ENCODE assay signal across 1 cellular context in the genomic region with DNA sequence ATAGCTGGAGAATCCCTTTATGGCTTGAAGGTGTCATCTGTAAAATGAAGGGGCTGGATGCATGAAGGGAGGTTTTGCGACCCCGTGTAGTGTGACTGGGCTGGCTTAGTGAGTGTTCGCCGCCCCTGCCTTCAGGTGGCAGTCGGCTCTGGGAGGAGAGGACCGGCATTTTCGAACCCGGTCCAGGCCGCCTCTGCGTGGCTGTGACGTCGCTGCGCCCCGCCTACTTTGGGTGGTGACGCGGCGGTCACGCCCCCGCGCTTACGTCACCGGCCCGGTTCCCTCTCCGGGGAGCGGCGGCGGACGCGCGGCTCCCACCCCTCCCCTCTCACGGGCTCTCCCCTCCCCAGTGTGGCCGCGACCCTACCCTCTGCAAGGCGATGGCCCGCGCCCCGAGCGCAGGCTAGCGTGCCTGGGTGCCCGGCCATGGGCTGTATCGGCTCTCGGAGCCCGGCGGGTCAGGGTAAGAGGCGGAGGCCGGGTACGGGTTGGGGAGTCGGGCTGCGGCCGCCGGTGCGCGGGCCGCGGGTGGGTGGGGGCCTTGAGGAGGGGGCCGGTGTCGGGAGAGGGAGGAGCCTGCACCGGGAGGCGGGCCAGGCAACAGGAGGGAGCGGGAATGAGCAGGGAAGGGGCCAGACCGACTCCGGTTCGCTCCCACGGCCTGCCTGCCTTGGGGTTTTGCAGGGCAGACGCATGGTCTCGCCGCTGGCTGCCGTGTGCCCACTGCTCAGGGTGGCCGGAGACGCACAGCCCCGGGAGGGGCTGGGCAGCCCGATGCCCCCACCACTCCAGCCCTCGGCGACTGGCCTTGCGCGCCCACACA.
TF ChIP-seq lines count a peak whose summit lies in the region.

No MANE protein-coding gene starts in this region.

TF ChIP-seq in HepG2, 621 proteins besides CTCF, POLR2A, EP300 and RAD21 (continued from another document and continues in another):
- TF ChIP-seq, protein P1, sequence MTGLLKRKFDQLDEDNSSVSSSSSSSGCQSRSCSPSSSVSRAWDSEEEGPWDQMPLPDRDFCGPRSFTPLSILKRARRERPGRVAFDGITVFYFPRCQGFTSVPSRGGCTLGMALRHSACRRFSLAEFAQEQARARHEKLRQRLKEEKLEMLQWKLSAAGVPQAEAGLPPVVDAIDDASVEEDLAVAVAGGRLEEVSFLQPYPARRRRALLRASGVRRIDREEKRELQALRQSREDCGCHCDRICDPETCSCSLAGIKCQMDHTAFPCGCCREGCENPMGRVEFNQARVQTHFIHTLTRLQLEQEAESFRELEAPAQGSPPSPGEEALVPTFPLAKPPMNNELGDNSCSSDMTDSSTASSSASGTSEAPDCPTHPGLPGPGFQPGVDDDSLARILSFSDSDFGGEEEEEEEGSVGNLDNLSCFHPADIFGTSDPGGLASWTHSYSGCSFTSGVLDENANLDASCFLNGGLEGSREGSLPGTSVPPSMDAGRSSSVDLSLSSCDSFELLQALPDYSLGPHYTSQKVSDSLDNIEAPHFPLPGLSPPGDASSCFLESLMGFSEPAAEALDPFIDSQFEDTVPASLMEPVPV (CRISPR knock-in tag; IDR thresholded peaks at IDR 0.05), result 0 out of 2 replicates have a peak, but pooled peaks have one; percentile 37
- TF ChIP-seq ZNF143 (CRISPR knock-in tag; IDR thresholded peaks at IDR 0.05) (peak; percentile 27; the same call in 1 of the 2 replicates), NPAS2 (CRISPR knock-in tag; IDR thresholded peaks at IDR 0.05; ENCODE audit: borderline replicate concordance) (no peak), KMT2B (CRISPR knock-in tag; IDR thresholded peaks at IDR 0.05) (peak; percentile 17; the same call in 1 of the 2 replicates), ZNF879 (CRISPR knock-in tag; IDR thresholded peaks at IDR 0.05) (0 out of 2 replicates have a peak, but pooled peaks have one; percentile 47), CCDC6 (CRISPR knock-in tag; IDR thresholded peaks at IDR 0.05) (peak; percentile 53; the same call in 1 of the 2 replicates), PAF1 (CRISPR knock-in tag; IDR thresholded peaks at IDR 0.05) (peak; percentile 80), KAT2B (IDR thresholded peaks at IDR 0.05; ENCODE audit: borderline replicate concordance, low read depth, low read length) (no peak), ZBTB3 (CRISPR knock-in tag; IDR thresholded peaks at IDR 0.05; ENCODE audit: borderline replicate concordance, low read depth) (0 out of 2 replicates have a peak, but pooled peaks have one; percentile 50), SIX4 (CRISPR knock-in tag; IDR thresholded peaks at IDR 0.05) (0 out of 2 replicates have a peak, but pooled peaks have one; percentile 52), ZNF891 (CRISPR knock-in tag; IDR thresholded peaks at IDR 0.05) (0 out of 2 replicates have a peak, but pooled peaks have one; percentile 2), FOXK2 (IDR thresholded peaks at IDR 0.05) (no peak), ZNF773 (CRISPR knock-in tag; IDR thresholded peaks at IDR 0.05; ENCODE audit: borderline replicate concordance) (no peak), HHEX (CRISPR knock-in tag; IDR thresholded peaks at IDR 0.05) (no peak), ZFY (CRISPR knock-in tag; IDR thresholded peaks at IDR 0.05) (peak; percentile 66), ZNF850 (CRISPR knock-in tag; conservative IDR thresholded peaks at IDR 0.05) (peak; percentile 44; the same call in 1 of the 2 replicates), ZNF382 (CRISPR knock-in tag; IDR thresholded peaks at IDR 0.05; ENCODE audit: borderline replicate concordance) (no peak), CREB1 (IDR thresholded peaks at IDR 0.05) (peak; percentile 99), CREB1 (CRISPR knock-in tag; IDR thresholded peaks at IDR 0.05) (peak; percentile 92), BCL6 (CRISPR knock-in tag; IDR thresholded peaks at IDR 0.05) (peak; percentile 21; the same call in 1 of the 2 replicates), ZNF644 (CRISPR knock-in tag; IDR thresholded peaks at IDR 0.05; ENCODE audit: low read depth) (no peak), ZNF746 (CRISPR knock-in tag; IDR thresholded peaks at IDR 0.05) (0 out of 2 replicates have a peak, but pooled peaks have one; percentile 14), KLF9 (CRISPR knock-in tag; IDR thresholded peaks at IDR 0.05; ENCODE audit: low read depth) (0 out of 2 replicates have a peak, but pooled peaks have one; percentile 72), MYNN (CRISPR knock-in tag; IDR thresholded peaks at IDR 0.05; ENCODE audit: low read depth) (no peak), ISL2 (CRISPR knock-in tag; IDR thresholded peaks at IDR 0.05) (peak; percentile 38; the same call in 1 of the 2 replicates), ZNF782 (CRISPR knock-in tag; IDR thresholded peaks at IDR 0.05; ENCODE audit: borderline replicate concordance) (0 out of 2 replicates have a peak, but pooled peaks have one; percentile 6)
- TF ChIP-seq, protein P2, sequence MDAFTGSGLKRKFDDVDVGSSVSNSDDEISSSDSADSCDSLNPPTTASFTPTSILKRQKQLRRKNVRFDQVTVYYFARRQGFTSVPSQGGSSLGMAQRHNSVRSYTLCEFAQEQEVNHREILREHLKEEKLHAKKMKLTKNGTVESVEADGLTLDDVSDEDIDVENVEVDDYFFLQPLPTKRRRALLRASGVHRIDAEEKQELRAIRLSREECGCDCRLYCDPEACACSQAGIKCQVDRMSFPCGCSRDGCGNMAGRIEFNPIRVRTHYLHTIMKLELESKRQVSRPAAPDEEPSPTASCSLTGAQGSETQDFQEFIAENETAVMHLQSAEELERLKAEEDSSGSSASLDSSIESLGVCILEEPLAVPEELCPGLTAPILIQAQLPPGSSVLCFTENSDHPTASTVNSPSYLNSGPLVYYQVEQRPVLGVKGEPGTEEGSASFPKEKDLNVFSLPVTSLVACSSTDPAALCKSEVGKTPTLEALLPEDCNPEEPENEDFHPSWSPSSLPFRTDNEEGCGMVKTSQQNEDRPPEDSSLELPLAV (CRISPR knock-in tag; conservative IDR thresholded peaks at IDR 0.05; ENCODE audit: low read depth), result no peak
- TF ChIP-seq, protein P3, sequence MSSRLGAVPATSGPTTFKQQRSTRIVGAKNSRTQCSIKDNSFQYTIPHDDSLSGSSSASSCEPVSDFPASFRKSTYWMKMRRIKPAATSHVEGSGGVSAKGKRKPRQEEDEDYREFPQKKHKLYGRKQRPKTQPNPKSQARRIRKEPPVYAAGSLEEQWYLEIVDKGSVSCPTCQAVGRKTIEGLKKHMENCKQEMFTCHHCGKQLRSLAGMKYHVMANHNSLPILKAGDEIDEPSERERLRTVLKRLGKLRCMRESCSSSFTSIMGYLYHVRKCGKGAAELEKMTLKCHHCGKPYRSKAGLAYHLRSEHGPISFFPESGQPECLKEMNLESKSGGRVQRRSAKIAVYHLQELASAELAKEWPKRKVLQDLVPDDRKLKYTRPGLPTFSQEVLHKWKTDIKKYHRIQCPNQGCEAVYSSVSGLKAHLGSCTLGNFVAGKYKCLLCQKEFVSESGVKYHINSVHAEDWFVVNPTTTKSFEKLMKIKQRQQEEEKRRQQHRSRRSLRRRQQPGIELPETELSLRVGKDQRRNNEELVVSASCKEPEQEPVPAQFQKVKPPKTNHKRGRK (CRISPR knock-in tag; IDR thresholded peaks at IDR 0.05), result 0 out of 2 replicates have a peak, but pooled peaks have one; percentile 36
- TF ChIP-seq, protein P4, sequence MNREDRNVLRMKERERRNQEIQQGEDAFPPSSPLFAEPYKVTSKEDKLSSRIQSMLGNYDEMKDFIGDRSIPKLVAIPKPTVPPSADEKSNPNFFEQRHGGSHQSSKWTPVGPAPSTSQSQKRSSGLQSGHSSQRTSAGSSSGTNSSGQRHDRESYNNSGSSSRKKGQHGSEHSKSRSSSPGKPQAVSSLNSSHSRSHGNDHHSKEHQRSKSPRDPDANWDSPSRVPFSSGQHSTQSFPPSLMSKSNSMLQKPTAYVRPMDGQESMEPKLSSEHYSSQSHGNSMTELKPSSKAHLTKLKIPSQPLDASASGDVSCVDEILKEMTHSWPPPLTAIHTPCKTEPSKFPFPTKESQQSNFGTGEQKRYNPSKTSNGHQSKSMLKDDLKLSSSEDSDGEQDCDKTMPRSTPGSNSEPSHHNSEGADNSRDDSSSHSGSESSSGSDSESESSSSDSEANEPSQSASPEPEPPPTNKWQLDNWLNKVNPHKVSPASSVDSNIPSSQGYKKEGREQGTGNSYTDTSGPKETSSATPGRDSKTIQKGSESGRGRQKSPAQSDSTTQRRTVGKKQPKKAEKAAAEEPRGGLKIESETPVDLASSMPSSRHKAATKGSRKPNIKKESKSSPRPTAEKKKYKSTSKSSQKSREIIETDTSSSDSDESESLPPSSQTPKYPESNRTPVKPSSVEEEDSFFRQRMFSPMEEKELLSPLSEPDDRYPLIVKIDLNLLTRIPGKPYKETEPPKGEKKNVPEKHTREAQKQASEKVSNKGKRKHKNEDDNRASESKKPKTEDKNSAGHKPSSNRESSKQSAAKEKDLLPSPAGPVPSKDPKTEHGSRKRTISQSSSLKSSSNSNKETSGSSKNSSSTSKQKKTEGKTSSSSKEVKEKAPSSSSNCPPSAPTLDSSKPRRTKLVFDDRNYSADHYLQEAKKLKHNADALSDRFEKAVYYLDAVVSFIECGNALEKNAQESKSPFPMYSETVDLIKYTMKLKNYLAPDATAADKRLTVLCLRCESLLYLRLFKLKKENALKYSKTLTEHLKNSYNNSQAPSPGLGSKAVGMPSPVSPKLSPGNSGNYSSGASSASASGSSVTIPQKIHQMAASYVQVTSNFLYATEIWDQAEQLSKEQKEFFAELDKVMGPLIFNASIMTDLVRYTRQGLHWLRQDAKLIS (CRISPR knock-in tag; IDR thresholded peaks at IDR 0.05), result peak; percentile 47; the same call in 1 of the 2 replicates
- TF ChIP-seq, protein P5, sequence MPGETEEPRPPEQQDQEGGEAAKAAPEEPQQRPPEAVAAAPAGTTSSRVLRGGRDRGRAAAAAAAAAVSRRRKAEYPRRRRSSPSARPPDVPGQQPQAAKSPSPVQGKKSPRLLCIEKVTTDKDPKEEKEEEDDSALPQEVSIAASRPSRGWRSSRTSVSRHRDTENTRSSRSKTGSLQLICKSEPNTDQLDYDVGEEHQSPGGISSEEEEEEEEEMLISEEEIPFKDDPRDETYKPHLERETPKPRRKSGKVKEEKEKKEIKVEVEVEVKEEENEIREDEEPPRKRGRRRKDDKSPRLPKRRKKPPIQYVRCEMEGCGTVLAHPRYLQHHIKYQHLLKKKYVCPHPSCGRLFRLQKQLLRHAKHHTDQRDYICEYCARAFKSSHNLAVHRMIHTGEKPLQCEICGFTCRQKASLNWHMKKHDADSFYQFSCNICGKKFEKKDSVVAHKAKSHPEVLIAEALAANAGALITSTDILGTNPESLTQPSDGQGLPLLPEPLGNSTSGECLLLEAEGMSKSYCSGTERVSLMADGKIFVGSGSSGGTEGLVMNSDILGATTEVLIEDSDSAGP (CRISPR knock-in tag; IDR thresholded peaks at IDR 0.05; ENCODE audit: borderline replicate concordance), result no peak
- TF ChIP-seq, protein P6, sequence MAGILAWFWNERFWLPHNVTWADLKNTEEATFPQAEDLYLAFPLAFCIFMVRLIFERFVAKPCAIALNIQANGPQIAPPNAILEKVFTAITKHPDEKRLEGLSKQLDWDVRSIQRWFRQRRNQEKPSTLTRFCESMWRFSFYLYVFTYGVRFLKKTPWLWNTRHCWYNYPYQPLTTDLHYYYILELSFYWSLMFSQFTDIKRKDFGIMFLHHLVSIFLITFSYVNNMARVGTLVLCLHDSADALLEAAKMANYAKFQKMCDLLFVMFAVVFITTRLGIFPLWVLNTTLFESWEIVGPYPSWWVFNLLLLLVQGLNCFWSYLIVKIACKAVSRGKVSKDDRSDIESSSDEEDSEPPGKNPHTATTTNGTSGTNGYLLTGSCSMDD (CRISPR knock-in tag; IDR thresholded peaks at IDR 0.05), result no peak
- TF ChIP-seq, protein P7, sequence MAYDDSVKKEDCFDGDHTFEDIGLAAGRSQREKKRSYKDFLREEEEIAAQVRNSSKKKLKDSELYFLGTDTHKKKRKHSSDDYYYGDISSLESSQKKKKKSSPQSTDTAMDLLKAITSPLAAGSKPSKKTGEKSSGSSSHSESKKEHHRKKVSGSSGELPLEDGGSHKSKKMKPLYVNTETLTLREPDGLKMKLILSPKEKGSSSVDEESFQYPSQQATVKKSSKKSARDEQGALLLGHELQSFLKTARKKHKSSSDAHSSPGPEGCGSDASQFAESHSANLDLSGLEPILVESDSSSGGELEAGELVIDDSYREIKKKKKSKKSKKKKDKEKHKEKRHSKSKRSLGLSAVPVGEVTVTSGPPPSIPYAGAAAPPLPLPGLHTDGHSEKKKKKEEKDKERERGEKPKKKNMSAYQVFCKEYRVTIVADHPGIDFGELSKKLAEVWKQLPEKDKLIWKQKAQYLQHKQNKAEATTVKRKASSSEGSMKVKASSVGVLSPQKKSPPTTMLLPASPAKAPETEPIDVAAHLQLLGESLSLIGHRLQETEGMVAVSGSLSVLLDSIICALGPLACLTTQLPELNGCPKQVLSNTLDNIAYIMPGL (CRISPR knock-in tag; IDR thresholded peaks at IDR 0.05; ENCODE audit: borderline replicate concordance in 1 of 2, low read depth in 1 of 2), result peak; percentile 50 to 68; a peak in 3 of 4 replicates
- TF ChIP-seq, protein P8, sequence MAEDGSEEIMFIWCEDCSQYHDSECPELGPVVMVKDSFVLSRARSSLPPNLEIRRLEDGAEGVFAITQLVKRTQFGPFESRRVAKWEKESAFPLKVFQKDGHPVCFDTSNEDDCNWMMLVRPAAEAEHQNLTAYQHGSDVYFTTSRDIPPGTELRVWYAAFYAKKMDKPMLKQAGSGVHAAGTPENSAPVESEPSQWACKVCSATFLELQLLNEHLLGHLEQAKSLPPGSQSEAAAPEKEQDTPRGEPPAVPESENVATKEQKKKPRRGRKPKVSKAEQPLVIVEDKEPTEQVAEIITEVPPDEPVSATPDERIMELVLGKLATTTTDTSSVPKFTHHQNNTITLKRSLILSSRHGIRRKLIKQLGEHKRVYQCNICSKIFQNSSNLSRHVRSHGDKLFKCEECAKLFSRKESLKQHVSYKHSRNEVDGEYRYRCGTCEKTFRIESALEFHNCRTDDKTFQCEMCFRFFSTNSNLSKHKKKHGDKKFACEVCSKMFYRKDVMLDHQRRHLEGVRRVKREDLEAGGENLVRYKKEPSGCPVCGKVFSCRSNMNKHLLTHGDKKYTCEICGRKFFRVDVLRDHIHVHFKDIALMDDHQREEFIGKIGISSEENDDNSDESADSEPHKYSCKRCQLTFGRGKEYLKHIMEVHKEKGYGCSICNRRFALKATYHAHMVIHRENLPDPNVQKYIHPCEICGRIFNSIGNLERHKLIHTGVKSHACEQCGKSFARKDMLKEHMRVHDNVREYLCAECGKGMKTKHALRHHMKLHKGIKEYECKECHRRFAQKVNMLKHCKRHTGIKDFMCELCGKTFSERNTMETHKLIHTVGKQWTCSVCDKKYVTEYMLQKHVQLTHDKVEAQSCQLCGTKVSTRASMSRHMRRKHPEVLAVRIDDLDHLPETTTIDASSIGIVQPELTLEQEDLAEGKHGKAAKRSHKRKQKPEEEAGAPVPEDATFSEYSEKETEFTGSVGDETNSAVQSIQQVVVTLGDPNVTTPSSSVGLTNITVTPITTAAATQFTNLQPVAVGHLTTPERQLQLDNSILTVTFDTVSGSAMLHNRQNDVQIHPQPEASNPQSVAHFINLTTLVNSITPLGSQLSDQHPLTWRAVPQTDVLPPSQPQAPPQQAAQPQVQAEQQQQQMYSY (CRISPR knock-in tag; IDR thresholded peaks at IDR 0.05), result no peak; the same call in 1 of the 2 replicates
